In genomic region chr22:45783690-45784089, GRCh38 we compare ENCODE assay signal across 15 cellular contexts.
DNase-seq lines count a peak whose midpoint lies in the region; ATAC-seq and TF ChIP-seq lines count a peak whose summit lies in the region.
"Had no signal": no experiment of that assay in that cellular context is flagged by ENCODE, and none has a peak within 500 bp of the region (broad histone marks: within the 10 kb centered on the region; RNA-seq: fewer than 3 reads in every experiment).

No MANE protein-coding gene starts in this region.

- TF ChIP-seq CTCF in left ventricle myocardium inferior (IDR thresholded peaks at IDR 0.05; ENCODE audit: borderline replicate concordance) (no peak), right lobe of liver (IDR thresholded peaks at IDR 0.05) (no peak), SK-N-SH (IDR thresholded peaks at IDR 0.05) (no peak)

- peak overlapping the region; percentile 37 for H3K27ac ChIP-seq in left ventricle myocardium inferior (replicated peaks)
- H3K27ac ChIP-seq in right lobe of liver: peak overlapping the region in 2 of 3 donors; percentile 2 to 45
- no peak overlapping the region for H3K27ac ChIP-seq in SK-N-SH (ENCODE audit: low read depth in 2 of 2, low read length in 1 of 2)
- H3K27ac ChIP-seq: SJSA1 had no signal

- H3K79me2 ChIP-seq in SK-N-SH (ENCODE audit: insufficient read depth): peaks cover 73% of the 10 kb centered on the region

- no peaks in the 10 kb centered on the region for H3F3A ChIP-seq in SK-N-SH (replicated peaks; ENCODE audit: insufficient read depth)

- H2AFZ ChIP-seq in SK-N-SH (ENCODE audit: low read depth): no peak overlapping the region

- H3K27me3 ChIP-seq in left ventricle myocardium inferior (ENCODE audit: low read depth) (no peaks in the 10 kb centered on the region), right lobe of liver (no peaks in the 10 kb centered on the region), SK-N-SH (ENCODE audit: insufficient read depth) (no peaks in the 10 kb centered on the region)
- H3K27me3 ChIP-seq: SJSA1 had no signal

- no peaks in the 10 kb centered on the region for H3K9me2 ChIP-seq in SK-N-SH

- DNase-seq in left ventricle myocardium inferior (no peak), left cardiac atrium (no peak), RPMI8226 (peak; percentile 68), right lobe of liver (peak in 1 of 3 donors; percentile 51), SK-N-SH (no peak)
- DNase-seq: Caco-2, DMS53, NCI-H1092 treated with DMSO at 0.1 percent for 48 hours, NCI-H187 treated with DMSO at 0.1 percent for 48 hours, NCI-H82 had no signal

- peaks cover 35% of the 10 kb centered on the region for H4K20me1 ChIP-seq in SK-N-SH (ENCODE audit: insufficient read depth)

- TF ChIP-seq EP300 in SK-N-SH (IDR thresholded peaks at IDR 0.05; ENCODE audit: borderline replicate concordance in 1 of 2, low read depth in 1 of 2, low read length in 1 of 2): no peak

- CTCF ChIA-PET in SK-N-SH (lab: Yijun Ruan, JAX): interaction anchor here (0.9 to 1.2 kb wide), 3 partner anchors 9 to 136 kb away, joined by 3 to 4 read pairs (median 3); no protein-coding TSS in a partner anchor

- TF ChIP-seq POLR2A in right lobe of liver (IDR thresholded peaks at IDR 0.05): no peak

- H3K9ac ChIP-seq in SK-N-SH: no peak overlapping the region

- H3K4me2 ChIP-seq in SK-N-SH: no peak overlapping the region

- H3K4me1 ChIP-seq in left ventricle myocardium inferior (peaks cover 41% of the 10 kb centered on the region), right lobe of liver (peaks cover 0 to 38% (median 4%) of the 10 kb centered on the region in 4 donors), SK-N-SH (ENCODE audit: control insufficient read depth in 1 of 2, insufficient read depth in 2 of 2, low read depth in 1 of 2, low read length in 1 of 2) (peaks cover 8 to 14% of the 10 kb centered on the region in 2 experiments; a peak in 3 of 4 replicates)
- H3K4me1 ChIP-seq: Caco-2 had no signal

- H3K4me3 ChIP-seq in left ventricle myocardium inferior: no peak overlapping the region
- no peak overlapping the region for H3K4me3 ChIP-seq in right lobe of liver
- H3K4me3 ChIP-seq in SK-N-SH (ENCODE audit: low read depth in 2 of 2, low read length in 1 of 2): no peak overlapping the region
- H3K4me3 ChIP-seq: SJSA1 had no signal

- WGBS in right lobe of liver (ENCODE audit: insufficient coverage, low coverage, low lambda C conversion rate, missing lambda C conversion rate): 53% methylated on average over 6 of the region's 6 CpGs
- 87% methylated on average over 6 of the region's 6 CpGs for WGBS in SK-N-SH (ENCODE audit: low lambda C conversion rate)

- TF ChIP-seq RAD21 in SK-N-SH (IDR thresholded peaks at IDR 0.05; ENCODE audit: low read length): no peak

- no peaks in the 10 kb centered on the region for H3K36me3 ChIP-seq in left ventricle myocardium inferior
- H3K36me3 ChIP-seq in right lobe of liver: no peaks in the 10 kb centered on the region
- peaks cover 11% of the 10 kb centered on the region in 2 experiments for H3K36me3 ChIP-seq in SK-N-SH (replicated peaks in 1 of 2; ENCODE audit: control insufficient read depth in 1 of 2, insufficient read depth in 2 of 2, low read length in 1 of 2)

- POLR2A ChIA-PET in SK-N-SH (lab: Yijun Ruan, JAX): no interaction called here

- ATAC-seq in left cardiac atrium (no peak), right lobe of liver (peak in 3 of 4 donors; percentile 25 to 49 (median 49)), esophagus mucosa (no peak), HG03175 (IDR thresholded peaks at IDR 0.05; ENCODE audit: unreplicated experiment) (no peak), GM21529 (IDR thresholded peaks at IDR 0.05; ENCODE audit: unreplicated experiment) (no peak)
- ATAC-seq: HCT116 had no signal

- H3K9me3 ChIP-seq in left ventricle myocardium inferior (replicated peaks) (no peaks in the 10 kb centered on the region), right lobe of liver (no peaks in the 10 kb centered on the region), SK-N-SH (no peaks in the 10 kb centered on the region)
- H3K9me3 ChIP-seq: Caco-2, SJSA1 had no signal

- intact Hi-C loops in left ventricle myocardium inferior (cut with micrococcal nuclease) (no loop called here), left cardiac atrium (cut with DNase I) (no loop called here), right lobe of liver (cut with DNase I) (no loop called here)

TF ChIP-seq in SK-N-SH, 30 proteins besides CTCF, POLR2A, EP300 and RAD21:
- TF ChIP-seq, protein P1, sequence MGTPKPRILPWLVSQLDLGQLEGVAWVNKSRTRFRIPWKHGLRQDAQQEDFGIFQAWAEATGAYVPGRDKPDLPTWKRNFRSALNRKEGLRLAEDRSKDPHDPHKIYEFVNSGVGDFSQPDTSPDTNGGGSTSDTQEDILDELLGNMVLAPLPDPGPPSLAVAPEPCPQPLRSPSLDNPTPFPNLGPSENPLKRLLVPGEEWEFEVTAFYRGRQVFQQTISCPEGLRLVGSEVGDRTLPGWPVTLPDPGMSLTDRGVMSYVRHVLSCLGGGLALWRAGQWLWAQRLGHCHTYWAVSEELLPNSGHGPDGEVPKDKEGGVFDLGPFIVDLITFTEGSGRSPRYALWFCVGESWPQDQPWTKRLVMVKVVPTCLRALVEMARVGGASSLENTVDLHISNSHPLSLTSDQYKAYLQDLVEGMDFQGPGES (IDR thresholded peaks at IDR 0.05; ENCODE audit: low read depth, low read length): no peak
- no peak for TF ChIP-seq MEF2A (IDR thresholded peaks at IDR 0.05; ENCODE audit: borderline replicate concordance, low read depth)
- TF ChIP-seq POLR2AphosphoS5 (IDR thresholded peaks at IDR 0.05; ENCODE audit: low read depth, low read length): no peak
- no peak for TF ChIP-seq JUND (IDR thresholded peaks at IDR 0.05)
- no peak for TF ChIP-seq YY1 (IDR thresholded peaks at IDR 0.05; ENCODE audit: low read depth)
- TF ChIP-seq RXRA (IDR thresholded peaks at IDR 0.05; ENCODE audit: borderline replicate concordance, low read depth): no peak
- TF ChIP-seq RFX5 (IDR thresholded peaks at IDR 0.05; ENCODE audit: low read length): no peak
- TF ChIP-seq TEAD4 (IDR thresholded peaks at IDR 0.05; ENCODE audit: borderline replicate concordance, insufficient read depth): no peak
- TF ChIP-seq GABPA (IDR thresholded peaks at IDR 0.05; ENCODE audit: low read depth): no peak
- no peak for TF ChIP-seq MXI1 (IDR thresholded peaks at IDR 0.05; ENCODE audit: low read depth, low read length)
- TF ChIP-seq MAX (IDR thresholded peaks at IDR 0.05; ENCODE audit: low read depth): no peak

Comparison
In these comparisons a context has a peak if more than half of its experiments do, and no peak if none do; other contexts are left out.
1. H3K27ac ChIP-seq: peak in left ventricle myocardium inferior (single experiment) and right lobe of liver (2 of 3); none in SK-N-SH (0 of 2).
2. ATAC-seq: peak in right lobe of liver (3 of 4); none in left cardiac atrium (0 of 2), esophagus mucosa (single experiment), HG03175 (single experiment) and GM21529 (single experiment).